In the genomic region with DNA sequence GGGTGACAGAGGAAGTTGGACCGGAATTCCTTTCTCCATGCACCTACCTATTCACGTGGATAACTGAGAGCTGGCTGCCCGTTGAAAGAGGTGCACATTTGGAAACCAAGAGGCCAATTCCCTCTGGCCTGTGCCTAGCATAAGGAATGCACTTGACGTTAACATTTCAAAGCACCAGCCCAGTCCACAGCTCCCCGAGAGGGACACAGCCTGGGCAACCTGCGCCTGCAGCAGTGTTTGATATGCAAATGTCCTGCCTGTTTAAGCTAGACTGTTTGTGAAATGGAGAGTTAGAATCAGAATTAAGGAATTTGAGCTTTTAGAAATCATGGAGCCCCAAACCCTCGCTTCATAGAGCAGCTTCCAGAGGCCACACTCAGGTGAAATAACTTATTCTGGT, we compare ENCODE assay signal across 13 cellular contexts.
"Had no signal": no experiment of that assay in that cellular context is flagged by ENCODE, and none has a peak within 500 bp of the region (broad histone marks: within the 10 kb centered on the region; RNA-seq: fewer than 3 reads in every experiment).

No MANE protein-coding gene starts in this region.

- H3K9me3 Mint-ChIP-seq: activated CD4-positive, alpha-beta memory T cell treated with anti-CD3 and anti-CD28 coated beads for 36 hours; activated naive CD8-positive, alpha-beta T cell treated with anti-CD3 and anti-CD28 coated beads for 36 hours; activated T-cell treated with anti-CD3 and anti-CD28 coated beads, Interleukin-2, amount 50 U/mL, for 4 hours had no signal

- H3K27ac ChIP-seq: heart left ventricle, stomach, thyroid gland had no signal

- H3K9me3 ChIP-seq: heart left ventricle, stomach, thyroid gland had no signal

- H3K27me3 ChIP-seq: heart left ventricle, thyroid gland had no signal

- ATAC-seq: activated T-cell treated with anti-CD3 and anti-CD28 coated beads, Interleukin-2, amount 50 U/mL, for 4 hours; heart left ventricle had no signal

- H3K27ac Mint-ChIP-seq: activated CD4-positive, alpha-beta memory T cell treated with anti-CD3 and anti-CD28 coated beads for 36 hours; activated naive CD8-positive, alpha-beta T cell treated with anti-CD3 and anti-CD28 coated beads for 36 hours; naive B cell had no signal

- H3K36me3 Mint-ChIP-seq: activated CD4-positive, alpha-beta memory T cell treated with anti-CD3 and anti-CD28 coated beads for 36 hours; activated naive CD8-positive, alpha-beta T cell treated with anti-CD3 and anti-CD28 coated beads for 36 hours; naive B cell had no signal

- H3K4me1 ChIP-seq: heart left ventricle, stomach, thyroid gland had no signal

- H3K4me3 ChIP-seq: heart left ventricle, lung, stomach, thyroid gland had no signal

- H3K4me1 Mint-ChIP-seq: naive B cell had no signal

- DNase-seq: activated CD4-positive, alpha-beta memory T cell treated with anti-CD3 and anti-CD28 coated beads for 36 hours; activated CD4-positive, CD25-positive, alpha-beta regulatory T cell treated with anti-CD3 and anti-CD28 coated beads, Interleukin-2, amount 50 U/mL, for 72 hours; activated effector memory CD4-positive, alpha-beta T cell treated with anti-CD3 and anti-CD28 coated beads, Interleukin-2, amount 50 U/mL, for 16 hours; activated naive CD8-positive, alpha-beta T cell treated with anti-CD3 and anti-CD28 coated beads for 36 hours; activated T-cell treated with anti-CD3 and anti-CD28 coated beads, Interleukin-2, amount 50 U/mL, for 4 hours; kidney glomerular epithelial cell; naive B cell; stimulated activated CD4-positive, alpha-beta T cell treated with anti-CD3 and anti-CD28 coated beads, Interleukin-4, amount 100 ng/mL, for 4 hours; stomach; T-helper 2 cell; thyroid gland had no signal

- H3K27me3 Mint-ChIP-seq: activated naive CD8-positive, alpha-beta T cell treated with anti-CD3 and anti-CD28 coated beads for 36 hours had no signal

- H3K36me3 ChIP-seq: heart left ventricle, stomach, thyroid gland had no signal

- H3K4me3 Mint-ChIP-seq: activated CD4-positive, alpha-beta memory T cell treated with anti-CD3 and anti-CD28 coated beads for 36 hours; activated naive CD8-positive, alpha-beta T cell treated with anti-CD3 and anti-CD28 coated beads for 36 hours; activated T-cell treated with anti-CD3 and anti-CD28 coated beads, Interleukin-2, amount 50 U/mL, for 4 hours had no signal
